Comparison of ENCODE assay signal across 13 cellular contexts in the genomic region with DNA sequence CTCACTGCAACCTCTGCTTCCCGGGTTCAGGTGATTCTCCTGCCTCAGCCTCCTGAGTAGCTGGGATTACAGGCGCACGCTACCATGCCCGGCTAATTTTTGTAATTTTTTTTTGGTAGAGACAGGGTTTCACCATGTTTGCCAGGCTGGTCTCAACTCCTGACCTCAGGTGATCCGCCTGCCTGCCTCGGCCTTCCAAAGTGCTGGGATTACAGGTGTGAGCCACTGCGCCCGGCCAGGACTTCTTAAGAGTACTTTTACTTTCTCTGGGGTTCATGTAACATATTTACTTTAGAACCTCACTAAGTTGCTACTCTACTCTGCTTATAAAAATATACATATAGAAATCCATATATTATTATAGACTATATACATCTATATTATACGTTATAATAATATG. TPM values are rescaled to one million over a fixed set of nuclear protein-coding genes. Genes with fewer than 3 reads are reported as not detected.
DNase-seq lines count a peak whose midpoint lies in the region; ATAC-seq, FAIRE-seq and TF ChIP-seq lines count a peak whose summit lies in the region.
"Not testable (repeated sequence)": the region's sequence is repeated elsewhere in the genome, so short reads cannot be mapped to it uniquely, and the experiment has no call there.
"Had no signal": no experiment of that assay in that cellular context is flagged by ENCODE, and none has a peak within 500 bp of the region (broad histone marks: within the 10 kb centered on the region; RNA-seq: fewer than 3 reads in every experiment).

No MANE protein-coding gene starts in this region.

- H4K8ac ChIP-seq in H9 (replicated peaks; ENCODE audit: insufficient read length, low read depth, low read length) = not testable (repeated sequence)

- H4K20me1 ChIP-seq in H9 (ENCODE audit: control insufficient read depth, insufficient read depth, insufficient read length); HepG2 (ENCODE audit: insufficient read depth, low read length): not testable (repeated sequence)

- H3K56ac ChIP-seq in H9 (ENCODE audit: insufficient read length, low read depth, low read length) = not testable (repeated sequence)

- H3K4me1 ChIP-seq in H9 (ENCODE audit: insufficient read depth, low read length); HepG2 (ENCODE audit: insufficient read depth, low read length): not testable (repeated sequence)
- H3K4me1 ChIP-seq in duodenal mucosa (ENCODE audit: control insufficient read depth in 1 of 2, insufficient read depth in 2 of 2, low read length in 2 of 2) = peaks cover 10 to 17% of the 10 kb centered on the region in 2 donors

- H3K4me3 ChIP-seq in duodenal mucosa (ENCODE audit: low read depth in 1 of 2, low read length in 2 of 2) (peak overlapping the region; percentile 70), HepG2 (replicated peaks in 1 of 3; ENCODE audit: insufficient read depth in 1 of 3, low read depth in 2 of 3, low read length in 3 of 3) (peak overlapping the region in 2 of 3 experiments; percentile 40 to 57; a peak in 3 of 6 replicates)

- H3K9me3 Mint-ChIP-seq in H9; T-helper 1 cell treated with Interleukin-12 subunit alpha and Interleukin-12 subunit beta and Interleukin-4 antibody, amounts not matched to agents 30 μg/mL and 1 μg/mL, for 36 hours; activated naive CD4-positive, alpha-beta T cell treated with anti-CD3 and anti-CD28 coated beads for 36 hours; nephron progenitor cell; stimulated activated naive B cell treated with anti-CD40 and anti-IgM and Interleukin-4, amounts not matched to agents 10 μg/mL and 1 μg/mL and 100 μg/mL, for 72 hours: not testable (repeated sequence)

- H2BK20ac ChIP-seq in H9 (ENCODE audit: low read depth, low read length, poor library complexity, severe bottlenecking) = not testable (repeated sequence)

- intact Hi-C loops in activated naive CD4-positive, alpha-beta T cell treated with anti-CD3 and anti-CD28 coated beads for 36 hours (cut with micrococcal nuclease) = loop anchor here (1.0 to 10.0 kb wide), 10 partner anchors 113 to 1076 kb away; a partner anchor contains a TSS
- intact Hi-C loops in HepG2 (cut with micrococcal nuclease; ENCODE audit: unreplicated experiment) = loop anchor here (1.0 to 5.0 kb wide), 6 partner anchors 81 to 391 kb away; a partner anchor contains a TSS

- H3K36me3 Mint-ChIP-seq in H9 (ENCODE audit: insufficient read depth in 1 of 3, low read depth in 3 of 3); T-helper 1 cell treated with Interleukin-12 subunit alpha and Interleukin-12 subunit beta and Interleukin-4 antibody, amounts not matched to agents 30 μg/mL and 1 μg/mL, for 36 hours (ENCODE audit: low read depth); activated naive CD4-positive, alpha-beta T cell treated with anti-CD3 and anti-CD28 coated beads for 36 hours (ENCODE audit: low read depth); nephron progenitor cell (ENCODE audit: low read depth); stimulated activated naive B cell treated with anti-CD40 and anti-IgM and Interleukin-4, amounts not matched to agents 10 μg/mL and 1 μg/mL and 100 μg/mL, for 72 hours: not testable (repeated sequence)

- H3K79me1 ChIP-seq in H9 (ENCODE audit: insufficient read depth, low read depth, low read length, poor library complexity, severe bottlenecking) = not testable (repeated sequence)

- BruUV-seq in HepG2 (replicated peaks; lab: Mats Ljungman, UMichigan) = not testable (repeated sequence)

- not testable (repeated sequence) for H3K14ac ChIP-seq in H9 (ENCODE audit: insufficient read depth, low read length)

- POLR2A ChIA-PET in HepG2 (lab: Yijun Ruan, JAX) = interaction anchor here (1.2 kb wide), 1 partner anchor 113 kb away, joined by 3 read pairs; no protein-coding TSS in a partner anchor

- not testable (repeated sequence) for TF ChIP-seq CTCF in H9 (conservative IDR thresholded peaks at IDR 0.05); HepG2 (CRISPR knock-in tag; IDR thresholded peaks at IDR 0.05); nephron progenitor cell (IDR thresholded peaks at IDR 0.05)

- H3K36me3 ChIP-seq in duodenal mucosa (ENCODE audit: control insufficient read depth in 1 of 2, insufficient read depth in 2 of 2, low read length in 2 of 2); HepG2 (replicated peaks in 1 of 2; ENCODE audit: control insufficient read depth in 1 of 2, insufficient read depth in 2 of 2, low read length in 2 of 2): not testable (repeated sequence)

- not testable (repeated sequence) for H2AFZ ChIP-seq in H9 (ENCODE audit: low read length)
- H2AFZ ChIP-seq in HepG2 (ENCODE audit: low read length) = peak overlapping the region; percentile 52

- not testable (repeated sequence) for H3K23me2 ChIP-seq in H9 (ENCODE audit: insufficient read length, low read depth, low read length, poor library complexity, severe bottlenecking)

- not testable (repeated sequence) for H3K9me3 ChIP-seq in H9 (ENCODE audit: control insufficient read depth, low read depth, low read length); duodenal mucosa (ENCODE audit: control insufficient read depth in 1 of 2, low read length in 2 of 2); HepG2 (ENCODE audit: low read length)

- TF ChIP-seq RAD21 in HepG2 (CRISPR knock-in tag; IDR thresholded peaks at IDR 0.05) = not testable (repeated sequence)

- H3K4me3 Mint-ChIP-seq in H9 = peak overlapping the region in 1 of 2 experiments; percentile 39; a peak in 1 of 5 replicates
- peak overlapping the region; percentile 68 for H3K4me3 Mint-ChIP-seq in T-helper 1 cell treated with Interleukin-12 subunit alpha and Interleukin-12 subunit beta and Interleukin-4 antibody, amounts not matched to agents 30 μg/mL and 1 μg/mL, for 36 hours
- H3K4me3 Mint-ChIP-seq in activated naive CD4-positive, alpha-beta T cell treated with anti-CD3 and anti-CD28 coated beads for 36 hours = peak overlapping the region; percentile 49
- peak overlapping the region; percentile 77 for H3K4me3 Mint-ChIP-seq in nephron progenitor cell
- H3K4me3 Mint-ChIP-seq in stimulated activated naive B cell treated with anti-CD40 and anti-IgM and Interleukin-4, amounts not matched to agents 10 μg/mL and 1 μg/mL and 100 μg/mL, for 72 hours = peak overlapping the region; percentile 68 to 69

- not testable (repeated sequence) for H2AK5ac ChIP-seq in H9 (ENCODE audit: insufficient read length, low read length)

- not testable (repeated sequence) for H3K9ac ChIP-seq in H9 (ENCODE audit: extremely low read depth, insufficient read length, low read length); duodenal mucosa (ENCODE audit: low read depth in 1 of 2, low read length in 2 of 2); HepG2 (ENCODE audit: insufficient read depth, low read depth, low read length)

- TF ChIP-seq POLR2A in HepG2 (IDR thresholded peaks at IDR 0.05; ENCODE audit: insufficient read depth in 1 of 2, low read depth in 2 of 2, low read length in 2 of 2) = not testable (repeated sequence)

- H2BK12ac ChIP-seq in H9 (ENCODE audit: insufficient read length, low read depth, low read length) = not testable (repeated sequence)

- H3T11ph ChIP-seq in H9 (ENCODE audit: low read length) = not testable (repeated sequence)

- H2BK15ac ChIP-seq in H9 (ENCODE audit: low read depth, low read length) = not testable (repeated sequence)

- WGBS in H9 (ENCODE audit: extremely low coverage, insufficient read length, low lambda C conversion rate) = no CpG with 5 or more reads among the region's 9 CpGs
- 29% methylated on average over 9 of the region's 9 CpGs for WGBS in HepG2 (ENCODE audit: low lambda C conversion rate)

- not testable (repeated sequence) for H3K4ac ChIP-seq in H9 (ENCODE audit: low read depth, low read length)

- DNase-seq in H9; activated naive CD4-positive, alpha-beta T cell treated with anti-CD3 and anti-CD28 coated beads for 36 hours; HepG2 (ENCODE audit: low spot score); stimulated activated naive B cell treated with anti-CD40 and anti-IgM and Interleukin-4, amounts not matched to agents 10 μg/mL and 1 μg/mL and 100 μg/mL, for 72 hours: not testable (repeated sequence)
- peak; percentile 3 for DNase-seq in nephron progenitor cell

- not testable (repeated sequence) for H3K27me3 ChIP-seq in H9 (ENCODE audit: insufficient read depth, low read length); duodenal mucosa (ENCODE audit: control insufficient read depth in 1 of 2, insufficient read depth in 2 of 2, low read length in 2 of 2); HepG2 (ENCODE audit: control insufficient read depth in 1 of 2, insufficient read depth in 2 of 2, low read length in 2 of 2)

- not testable (repeated sequence) for H3K18ac ChIP-seq in H9 (ENCODE audit: insufficient read length, low read depth, low read length)

- H3K4me2 ChIP-seq in H9 (ENCODE audit: insufficient read depth, insufficient read length, low read length) (peak overlapping the region; percentile 43), HepG2 (ENCODE audit: low read depth, low read length) (peak overlapping the region; percentile 95)

- H2BK120ac ChIP-seq in H9 (ENCODE audit: low read depth, low read length, poor library complexity, severe bottlenecking) = not testable (repeated sequence)

- not testable (repeated sequence) for FAIRE-seq in HepG2 (lab: Jason Lieb, UNC)

- peak; percentile 35 for ATAC-seq in HepG2
- not testable (repeated sequence) for ATAC-seq in stimulated activated naive B cell treated with anti-CD40 and anti-IgM and Interleukin-4, amounts not matched to agents 10 μg/mL and 1 μg/mL and 100 μg/mL, for 72 hours (replicated peaks)

- CTCF ChIA-PET in activated naive CD4-positive, alpha-beta T cell treated with anti-CD3 and anti-CD28 coated beads for 36 hours (lab: Charles Lee) = interaction anchor here (0.6 to 3.6 kb wide), 22 partner anchors 9 to 399 kb away, joined by 3 to 27 read pairs (median 4); a partner anchor contains a TSS
- CTCF ChIA-PET in HepG2 (lab: Yijun Ruan, JAX; ENCODE audit: low intra/inter-chr PET ratio, low total read pairs) = interaction anchor here (1.2 to 3.8 kb wide), 2 partner anchors 131 to 392 kb away, joined by 5 to 84 read pairs; no protein-coding TSS in a partner anchor

- in situ Hi-C loops in HepG2 (cut with HindIII; ENCODE audit: extremely low pct_ligation_motif_present, low pct_unique_long_range_greater_than_20kb) = loop anchor here (10.0 kb wide), 1 partner anchor 106 kb away; no protein-coding TSS in a partner anchor

- H4K5ac ChIP-seq in H9 (ENCODE audit: insufficient read length, low read depth, low read length) = not testable (repeated sequence)

- H2BK5ac ChIP-seq in H9 (ENCODE audit: insufficient read length, low read length) = not testable (repeated sequence)

- H3K27ac Mint-ChIP-seq in H9; T-helper 1 cell treated with Interleukin-12 subunit alpha and Interleukin-12 subunit beta and Interleukin-4 antibody, amounts not matched to agents 30 μg/mL and 1 μg/mL, for 36 hours; activated naive CD4-positive, alpha-beta T cell treated with anti-CD3 and anti-CD28 coated beads for 36 hours; nephron progenitor cell; stimulated activated naive B cell treated with anti-CD40 and anti-IgM and Interleukin-4, amounts not matched to agents 10 μg/mL and 1 μg/mL and 100 μg/mL, for 72 hours: not testable (repeated sequence)

- H3K4me1 Mint-ChIP-seq in H9; T-helper 1 cell treated with Interleukin-12 subunit alpha and Interleukin-12 subunit beta and Interleukin-4 antibody, amounts not matched to agents 30 μg/mL and 1 μg/mL, for 36 hours (ENCODE audit: low read depth); activated naive CD4-positive, alpha-beta T cell treated with anti-CD3 and anti-CD28 coated beads for 36 hours (ENCODE audit: low read depth); nephron progenitor cell; stimulated activated naive B cell treated with anti-CD40 and anti-IgM and Interleukin-4, amounts not matched to agents 10 μg/mL and 1 μg/mL and 100 μg/mL, for 72 hours: not testable (repeated sequence)

- TF ChIP-seq EP300 in HepG2 (IDR thresholded peaks at IDR 0.05; ENCODE audit: low read depth in 2 of 2, low read length in 2 of 2); HepG2 (CRISPR knock-in tag; IDR thresholded peaks at IDR 0.05; ENCODE audit: borderline replicate concordance): not testable (repeated sequence)

- H4K91ac ChIP-seq in H9 (ENCODE audit: insufficient read length, low read depth, low read length) = not testable (repeated sequence)

- not testable (repeated sequence) for H3K27ac ChIP-seq in H9 (ENCODE audit: insufficient read length, low read depth, low read length); duodenal mucosa (ENCODE audit: low read depth, low read length); HepG2 (ENCODE audit: extremely low read length, insufficient read depth, low read length)

- not testable (repeated sequence) for H3K27me3 Mint-ChIP-seq in H9 (ENCODE audit: low read depth); activated naive CD4-positive, alpha-beta T cell treated with anti-CD3 and anti-CD28 coated beads for 36 hours (ENCODE audit: low read depth); nephron progenitor cell (ENCODE audit: low read depth, poor library complexity)
- peaks cover 13% of the 10 kb centered on the region for H3K27me3 Mint-ChIP-seq in T-helper 1 cell treated with Interleukin-12 subunit alpha and Interleukin-12 subunit beta and Interleukin-4 antibody, amounts not matched to agents 30 μg/mL and 1 μg/mL, for 36 hours (ENCODE audit: low read depth)
- peaks cover 14 to 16% of the 10 kb centered on the region in 2 donors for H3K27me3 Mint-ChIP-seq in stimulated activated naive B cell treated with anti-CD40 and anti-IgM and Interleukin-4, amounts not matched to agents 10 μg/mL and 1 μg/mL and 100 μg/mL, for 72 hours

- H3K79me2 ChIP-seq in H9 (ENCODE audit: insufficient read depth, low read length); HepG2 (ENCODE audit: insufficient read depth, low read length): not testable (repeated sequence)

- H3K23ac ChIP-seq in H9 (ENCODE audit: insufficient read length, low read depth, low read length) = not testable (repeated sequence)

RNA-seq across cellular contexts. Expression of a gene that starts 31.2 kb away (rescaled TPM):
- total RNA-seq in H9 (2021) (not detected in 2 replicates), HepG2 (2016; rRNA removed; fragmentation: Illumina TruSeq; extraction: Trizol) (not detected in 2 replicates)
- total RNA-seq in activated naive CD4-positive, alpha-beta T cell treated with anti-CD3 and anti-CD28 coated beads for 36 hours = not detected
- not detected in 2 replicates for total RNA-seq in HepG2 (2016; cell fraction: cytosol; rRNA removed; fragmentation: Illumina TruSeq; extraction: Trizol; ENCODE audit: low read depth)
- total RNA-seq in HepG2 (2016; cell fraction: insoluble cytoplasmic fraction; rRNA removed; fragmentation: Illumina TruSeq; extraction: Trizol) = not detected in 2 replicates
- total RNA-seq in HepG2 (2016; cell fraction: membrane; rRNA removed; fragmentation: Illumina TruSeq; extraction: Trizol) = not detected in 2 replicates
- not detected in 2 replicates for total RNA-seq in HepG2 (2016; cell fraction: nucleus; rRNA removed; fragmentation: Illumina TruSeq; extraction: Trizol)
- not detected in 2 replicates for polyA plus RNA-seq in HepG2 (2011; rRNA removed)
- polyA plus RNA-seq in HepG2 (2011; cell fraction: cytosol; rRNA removed) = not detected in 2 replicates
- polyA plus RNA-seq in HepG2 (2011; cell fraction: nucleus; rRNA removed) = not detected in 2 replicates
- not detected in 2 replicates for polyA plus RNA-seq in HepG2 (2012)
- not detected in 2 replicates for polyA plus RNA-seq in HepG2 (2016; cell fraction: cytosol; fragmentation: Illumina TruSeq; extraction: Trizol; ENCODE audit: low read depth)
- not detected in 2 replicates for polyA plus RNA-seq in HepG2 (2016; cell fraction: insoluble cytoplasmic fraction; fragmentation: Illumina TruSeq; extraction: Trizol; ENCODE audit: low read depth)
- polyA plus RNA-seq in HepG2 (2016; cell fraction: membrane; fragmentation: Illumina TruSeq; extraction: Trizol; ENCODE audit: low read depth) = not detected in 2 replicates
- not detected in 2 replicates for polyA plus RNA-seq in HepG2 (2016; cell fraction: nucleus; fragmentation: Illumina TruSeq; extraction: Trizol; ENCODE audit: insufficient read depth, low read depth)
- not detected in 2 replicates for polyA minus RNA-seq in HepG2 (2011; rRNA and poly(A)+ RNA removed; ENCODE audit: low replicate concordance)
- polyA minus RNA-seq in HepG2 (2011; cell fraction: cytosol; rRNA and poly(A)+ RNA removed) = not detected in 2 replicates
- polyA minus RNA-seq in HepG2 (2011; cell fraction: nucleus; rRNA and poly(A)+ RNA removed) = not detected in 2 replicates
- total RNA-seq: activated CD8-positive, alpha-beta T cell treated with anti-CD3 and anti-CD28 coated beads for 36 hours; activated T-cell treated with anti-CD3 and anti-CD28 coated beads, Interleukin-2, amount 50 U/mL, for 4 hours; Daoy; foreskin keratinocyte; renal cortical epithelial cell; SJSA1 had no signal
- polyA plus RNA-seq: foreskin keratinocyte had no signal
